Comparison of ENCODE assay signal across 19 cellular contexts in the genomic region with DNA sequence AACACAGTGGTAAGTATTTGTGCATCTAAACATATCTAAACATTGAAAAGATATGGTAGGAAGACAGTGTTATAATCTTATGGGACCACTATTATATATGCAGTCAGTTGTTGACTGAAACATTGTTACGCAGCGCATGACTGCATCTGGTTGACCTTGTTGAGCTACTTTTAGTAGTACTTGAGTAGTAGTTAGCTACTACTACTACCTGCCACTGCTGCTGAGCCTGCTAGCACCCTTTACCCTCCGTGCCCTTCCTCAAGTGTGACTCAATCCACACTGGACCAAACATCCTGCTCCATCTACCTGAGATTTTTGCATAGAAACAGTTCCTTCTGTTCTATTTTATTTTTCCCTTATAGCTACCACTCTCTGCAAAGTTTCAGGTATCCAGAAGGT.
DNase-seq lines count a peak whose midpoint lies in the region; ATAC-seq, FAIRE-seq and TF ChIP-seq lines count a peak whose summit lies in the region.
"Had no signal": no experiment of that assay in that cellular context is flagged by ENCODE, and none has a peak within 500 bp of the region (broad histone marks: within the 10 kb centered on the region; RNA-seq: fewer than 3 reads in every experiment).

No MANE protein-coding gene starts in this region.

- DNase-seq in HCT116 (ENCODE audit: low read depth, low spot score) (no peak), PC-3 (no peak), epithelial cell of prostate (ENCODE audit: low read depth, low spot score) (no peak), keratinocyte (ENCODE audit: low read depth, low spot score) (no peak), WERI-Rb-1 (no peak), left colon (no peak)
- DNase-seq in CD8-positive, alpha-beta memory T cell = no peak
- no peak for DNase-seq in activated CD4-positive, alpha-beta memory T cell treated with anti-CD3 and anti-CD28 coated beads for 36 hours
- DNase-seq: ACHN; BE2C; C1 segment of cervical spinal cord; Caco-2; CD4-positive, CD25-positive, alpha-beta regulatory T cell had no signal

- H3K36me3 ChIP-seq in HCT116 (ENCODE audit: control insufficient read depth in 1 of 2, insufficient read depth in 2 of 2, low read length in 2 of 2) (no peaks in the 10 kb centered on the region), PC-3 (ENCODE audit: low read depth, low read length) (no peaks in the 10 kb centered on the region), keratinocyte (ENCODE audit: control insufficient read depth in 2 of 2, extremely low read depth in 1 of 2, insufficient read depth in 2 of 2, low read length in 2 of 2) (no peaks in the 10 kb centered on the region), WERI-Rb-1 (no peaks in the 10 kb centered on the region)
- no peaks in the 10 kb centered on the region for H3K36me3 ChIP-seq in CD8-positive, alpha-beta memory T cell (ENCODE audit: insufficient read depth, low read length)
- H3K36me3 ChIP-seq: BE2C had no signal

- H3K27ac ChIP-seq in HCT116 (ENCODE audit: low read depth, low read length) (no peak overlapping the region), PC-3 (ENCODE audit: low read length) (peak overlapping the region; percentile 84), epithelial cell of prostate (peak overlapping the region; percentile 62), keratinocyte (ENCODE audit: control insufficient read depth, insufficient read depth, low read length) (no peak overlapping the region), WERI-Rb-1 (no peak overlapping the region)
- no peak overlapping the region for H3K27ac ChIP-seq in CD8-positive, alpha-beta memory T cell (ENCODE audit: low read depth, low read length)

- no peaks in the 10 kb centered on the region for H3K9me1 ChIP-seq in keratinocyte (ENCODE audit: control insufficient read depth, extremely low read depth, insufficient read depth, low read length)

- POLR2A ChIA-PET in HCT116 (lab: Charles Lee) (no interaction called here), PC-3 (lab: Charles Lee; ENCODE audit: unreplicated experiment) (interaction anchor here (0.5 kb wide), 1 partner anchor 104 kb away, joined by 4 read pairs; no protein-coding TSS in a partner anchor)
- POLR2A ChIA-PET in CD8-positive, alpha-beta memory T cell (lab: Charles Lee) = no interaction called here
- POLR2A ChIA-PET in activated CD4-positive, alpha-beta memory T cell treated with anti-CD3 and anti-CD28 coated beads for 36 hours (lab: Charles Lee) = no interaction called here

- no peak overlapping the region for H2AFZ ChIP-seq in HCT116 (ENCODE audit: low read depth, low read length, poor library complexity, severe bottlenecking)
- H2AFZ ChIP-seq in PC-3 (ENCODE audit: low read length) = no peak overlapping the region
- no peak overlapping the region for H2AFZ ChIP-seq in keratinocyte (ENCODE audit: control insufficient read depth, low read length)
- H2AFZ ChIP-seq: GM23338 had no signal

- H3K4me2 ChIP-seq in HCT116 (ENCODE audit: low read length) = peak overlapping the region; percentile 17; the same call in 1 of the 2 replicates
- H3K4me2 ChIP-seq in PC-3 (ENCODE audit: low read length) = peak overlapping the region; percentile 55
- peak overlapping the region; percentile 46 for H3K4me2 ChIP-seq in keratinocyte (ENCODE audit: control insufficient read depth, extremely low read depth, insufficient read depth, low read depth, low read length)
- H3K4me2 ChIP-seq: GM23338 had no signal

- TF ChIP-seq CTCF in HCT116 (IDR thresholded peaks at IDR 0.05 in 2 of 3, conservative IDR thresholded peaks at IDR 0.05 in 1 of 3; ENCODE audit: borderline replicate concordance in 1 of 3, insufficient read depth in 1 of 3, low read depth in 2 of 3, low read length in 2 of 3) (no peak), PC-3 (conservative IDR thresholded peaks at IDR 0.05; ENCODE audit: low read depth, low read length) (no peak), keratinocyte (optimal IDR thresholded peaks at IDR 0.05 in 1 of 3, IDR thresholded peaks at IDR 0.05 in 1 of 3, conservative IDR thresholded peaks at IDR 0.05 in 1 of 3; ENCODE audit: extremely low read depth in 1 of 3, insufficient read depth in 2 of 3, low read length in 3 of 3) (no peak), WERI-Rb-1 (IDR thresholded peaks at IDR 0.05; ENCODE audit: low read depth, low read length) (no peak)

- dilution Hi-C loops in keratinocyte (cut with MboI; ENCODE audit: extremely low pct_ligation_motif_present, low sequenced_read_pairs) = no loop called here

- FAIRE-seq in keratinocyte (lab: Jason Lieb, UNC) = no peak
- FAIRE-seq: D721Med, G401.6, GM12891, HepG2 had no signal

- intact Hi-C loops in HCT116 (cut with micrococcal nuclease) (no loop called here), PC-3 (cut with micrococcal nuclease) (loop anchor here (1.0 kb wide), 1 partner anchor 285 kb away; no protein-coding TSS in a partner anchor), left colon (cut with DNase I, micrococcal nuclease) (no loop called here)
- intact Hi-C loops in activated CD4-positive, alpha-beta memory T cell treated with anti-CD3 and anti-CD28 coated beads for 36 hours (cut with micrococcal nuclease) = no loop called here

- H3F3A ChIP-seq in PC-3 (ENCODE audit: low read length, unreplicated experiment) = no peaks in the 10 kb centered on the region

- H3K9me3 Mint-ChIP-seq in CD8-positive, alpha-beta memory T cell = peaks cover 0 to 2% (median 0%) of the 10 kb centered on the region in 5 donors
- H3K9me3 Mint-ChIP-seq in activated CD4-positive, alpha-beta memory T cell treated with anti-CD3 and anti-CD28 coated beads for 36 hours = no peaks in the 10 kb centered on the region
- H3K9me3 Mint-ChIP-seq: HFFc6 had no signal

- H3K4me3 ChIP-seq in HCT116 (replicated peaks in 1 of 2; ENCODE audit: low read depth in 1 of 2, low read length in 2 of 2) (no peak overlapping the region), PC-3 (ENCODE audit: low read length) (peak overlapping the region; percentile 41), keratinocyte (ENCODE audit: control insufficient read depth in 2 of 3, extremely low read depth in 1 of 3, insufficient read depth in 2 of 3, low read depth in 1 of 3, low read length in 3 of 3) (no peak overlapping the region), WERI-Rb-1 (ENCODE audit: low read depth, low read length) (no peak overlapping the region)
- no peak overlapping the region for H3K4me3 ChIP-seq in CD8-positive, alpha-beta memory T cell (ENCODE audit: low read length)
- H3K4me3 ChIP-seq: GM23338 had no signal

- H3K9me3 ChIP-seq in HCT116 (ENCODE audit: control insufficient read depth in 1 of 2, insufficient read depth in 1 of 2, low read depth in 1 of 2, low read length in 2 of 2) (no peaks in the 10 kb centered on the region), PC-3 (ENCODE audit: low read length) (no peaks in the 10 kb centered on the region), keratinocyte (ENCODE audit: control insufficient read depth, low read depth, low read length) (peaks cover 1% of the 10 kb centered on the region), WERI-Rb-1 (ENCODE audit: severe bottlenecking) (no peaks in the 10 kb centered on the region)
- no peaks in the 10 kb centered on the region for H3K9me3 ChIP-seq in CD8-positive, alpha-beta memory T cell (ENCODE audit: low read length)
- H3K9me3 ChIP-seq: BE2C, Caco-2 had no signal

- no peak overlapping the region for H3K9ac ChIP-seq in HCT116 (ENCODE audit: low read length)
- H3K9ac ChIP-seq in PC-3 (ENCODE audit: low read length) = no peak overlapping the region
- no peak overlapping the region for H3K9ac ChIP-seq in keratinocyte (ENCODE audit: control insufficient read depth, extremely low read depth, insufficient read depth, low read length)

- peaks cover 0 to 10% of the 10 kb centered on the region in 2 experiments; a peak in 1 of 4 replicates for H3K4me1 ChIP-seq in HCT116 (ENCODE audit: control insufficient read depth in 1 of 2, insufficient read depth in 2 of 2, low read length in 2 of 2)
- peaks cover 27% of the 10 kb centered on the region for H3K4me1 ChIP-seq in PC-3 (ENCODE audit: insufficient read depth, low read length)
- peaks cover 17% of the 10 kb centered on the region for H3K4me1 ChIP-seq in keratinocyte (ENCODE audit: control insufficient read depth, extremely low read depth, insufficient read depth, low read length)
- H3K4me1 ChIP-seq in CD8-positive, alpha-beta memory T cell (ENCODE audit: insufficient read depth, low read length) = no peaks in the 10 kb centered on the region
- H3K4me1 ChIP-seq: BE2C had no signal

- H3K27me3 ChIP-seq in HCT116 (ENCODE audit: insufficient read depth, low read length) (no peaks in the 10 kb centered on the region), PC-3 (ENCODE audit: low read length) (no peaks in the 10 kb centered on the region), keratinocyte (ENCODE audit: control insufficient read depth, extremely low read depth, insufficient read depth, low read length) (no peaks in the 10 kb centered on the region), WERI-Rb-1 (ENCODE audit: insufficient read depth, low read depth, severe bottlenecking) (no peaks in the 10 kb centered on the region)
- H3K27me3 ChIP-seq in CD8-positive, alpha-beta memory T cell (ENCODE audit: insufficient read depth, low read length, poor library complexity, severe bottlenecking) = no peaks in the 10 kb centered on the region
- H3K27me3 ChIP-seq: BE2C had no signal

- no peaks in the 10 kb centered on the region for H3K4me1 Mint-ChIP-seq in CD8-positive, alpha-beta memory T cell
- no peaks in the 10 kb centered on the region for H3K4me1 Mint-ChIP-seq in activated CD4-positive, alpha-beta memory T cell treated with anti-CD3 and anti-CD28 coated beads for 36 hours (ENCODE audit: low read depth)
- H3K4me1 Mint-ChIP-seq: CD4-positive, CD25-positive, alpha-beta regulatory T cell had no signal

- RAD21 ChIA-PET in HCT116 (lab: Charles Lee; ENCODE audit: low non-redundant PET in 1 of 2, low total read pairs in 2 of 2, uncharacterized antibody in 2 of 2, unreplicated experiment in 2 of 2) = no interaction called here

- no peak overlapping the region for H3K4me3 Mint-ChIP-seq in CD8-positive, alpha-beta memory T cell
- no peak overlapping the region for H3K4me3 Mint-ChIP-seq in activated CD4-positive, alpha-beta memory T cell treated with anti-CD3 and anti-CD28 coated beads for 36 hours
- H3K4me3 Mint-ChIP-seq: CD4-positive, CD25-positive, alpha-beta regulatory T cell; GM23338; HFFc6 had no signal

- no peaks in the 10 kb centered on the region for H4K20me1 ChIP-seq in HCT116 (ENCODE audit: insufficient read depth)
- H4K20me1 ChIP-seq in PC-3 (ENCODE audit: low read length) = no peaks in the 10 kb centered on the region
- no peaks in the 10 kb centered on the region for H4K20me1 ChIP-seq in keratinocyte (ENCODE audit: control insufficient read depth, extremely low read depth, insufficient read depth, low read length)

- CTCF ChIA-PET in HCT116 (lab: Charles Lee) = no interaction called here
- CTCF ChIA-PET in PC-3 (lab: Charles Lee) = no interaction called here
- CTCF ChIA-PET in CD8-positive, alpha-beta memory T cell (lab: Charles Lee) = no interaction called here
- CTCF ChIA-PET in activated CD4-positive, alpha-beta memory T cell treated with anti-CD3 and anti-CD28 coated beads for 36 hours (lab: Charles Lee) = no interaction called here

- H3K79me2 ChIP-seq in HCT116 (ENCODE audit: insufficient read depth, low read length) (no peaks in the 10 kb centered on the region), PC-3 (ENCODE audit: low read length) (no peaks in the 10 kb centered on the region), keratinocyte (ENCODE audit: control insufficient read depth, insufficient read depth, low read length) (no peaks in the 10 kb centered on the region)

- BruUV-seq in HCT116 (replicated peaks; lab: Mats Ljungman, UMichigan) (no TSS peak), PC-3 (replicated peaks; lab: Mats Ljungman, UMichigan) (no TSS peak)

- H3K36me3 Mint-ChIP-seq in CD8-positive, alpha-beta memory T cell = no peaks in the 10 kb centered on the region
- no peaks in the 10 kb centered on the region for H3K36me3 Mint-ChIP-seq in activated CD4-positive, alpha-beta memory T cell treated with anti-CD3 and anti-CD28 coated beads for 36 hours
- H3K36me3 Mint-ChIP-seq: CD4-positive, CD25-positive, alpha-beta regulatory T cell had no signal

- H3K27me3 Mint-ChIP-seq in CD8-positive, alpha-beta memory T cell = no peaks in the 10 kb centered on the region
- peaks cover 2% of the 10 kb centered on the region for H3K27me3 Mint-ChIP-seq in activated CD4-positive, alpha-beta memory T cell treated with anti-CD3 and anti-CD28 coated beads for 36 hours
- H3K27me3 Mint-ChIP-seq: CD4-positive, CD25-positive, alpha-beta regulatory T cell had no signal

- no peak for TF ChIP-seq POLR2A in HCT116 (IDR thresholded peaks at IDR 0.05; ENCODE audit: borderline replicate concordance, extremely low read depth, insufficient read depth, insufficient read length)

- H3K9me2 ChIP-seq in HCT116 (ENCODE audit: insufficient read depth) = no peaks in the 10 kb centered on the region
- no peaks in the 10 kb centered on the region for H3K9me2 ChIP-seq in PC-3 (replicated peaks; ENCODE audit: low read length)

- no peak for ATAC-seq in HCT116
- ATAC-seq in PC-3 = peak; percentile 54
- no peak for ATAC-seq in left colon
- ATAC-seq: GM23338, HepG2 had no signal

- no peak overlapping the region for H3K27ac Mint-ChIP-seq in CD8-positive, alpha-beta memory T cell
- H3K27ac Mint-ChIP-seq in activated CD4-positive, alpha-beta memory T cell treated with anti-CD3 and anti-CD28 coated beads for 36 hours = no peak overlapping the region
- H3K27ac Mint-ChIP-seq: GM23338 had no signal

- no peak for TF ChIP-seq RAD21 in HCT116 (IDR thresholded peaks at IDR 0.05; ENCODE audit: low read depth)

Comparison
In these comparisons a context has a peak if more than half of its experiments do, and no peak if none do; other contexts are left out.
1. H3K27ac ChIP-seq: peak in PC-3 (single experiment) and epithelial cell of prostate (single experiment); none in HCT116 (single experiment), keratinocyte (single experiment), WERI-Rb-1 (single experiment) and CD8-positive, alpha-beta memory T cell (single experiment).
2. Peak in every context shown above with its lines, with median percentiles within 50 percentile points of each other: H3K4me2 ChIP-seq.